Comparison of ENCODE assay signal across 21 cellular contexts in genomic region chr2:216549926-216550690, GRCh38. TPM values are rescaled to one million over a fixed set of nuclear protein-coding genes. Genes with fewer than 3 reads are reported as not detected.
A peak's percentile ranks its signal among the peaks of the same experiment; 100 is the strongest.
DNase-seq lines count a peak whose midpoint lies in the region; ATAC-seq, FAIRE-seq and TF ChIP-seq lines count a peak whose summit lies in the region.
"Had no signal": no experiment of that assay in that cellular context is flagged by ENCODE, and none has a peak within 500 bp of the region (broad histone marks: within the 10 kb centered on the region; RNA-seq: fewer than 3 reads in every experiment).

No MANE protein-coding gene starts in this region.

- peak overlapping the region; percentile 82 for H2BK20ac ChIP-seq in H1 (ENCODE audit: low read length)

- no peak overlapping the region for H3K23ac ChIP-seq in H1 (ENCODE audit: insufficient read length)

- peak overlapping the region; percentile 85; the same call in 1 of the 2 replicates for H3K18ac ChIP-seq in H1 (ENCODE audit: extremely low read depth, low read length)

- H2BK15ac ChIP-seq in H1 (ENCODE audit: low read length), result peak overlapping the region; percentile 36

- no peaks in the 10 kb centered on the region for H3K23me2 ChIP-seq in H1 (ENCODE audit: low read depth, low read length)

- no peak for TF ChIP-seq RAD21 in H1 (IDR thresholded peaks at IDR 0.05 in 1 of 2, conservative IDR thresholded peaks at IDR 0.05 in 1 of 2; ENCODE audit: low read depth in 2 of 2, low read length in 2 of 2)

- 74% methylated on average over 9 of the region's 10 CpGs; no CpG with 5 or more reads in 1 of the 2 experiments for WGBS in H1 (ENCODE audit: extremely low coverage in 1 of 2, insufficient coverage in 1 of 2, insufficient read length in 1 of 2, insufficient replicate concordance in 2 of 2, low coverage in 1 of 2, low lambda C conversion rate in 2 of 2, missing lambda C conversion rate in 1 of 2), 2 experiments

- peak; percentile 50 for FAIRE-seq in H1 (lab: Jason Lieb, UNC)
- FAIRE-seq: islet of Langerhans had no signal

- no peak overlapping the region for H2BK120ac ChIP-seq in H1 (replicated peaks; ENCODE audit: low read depth, low read length)

- no peaks in the 10 kb centered on the region for H3K27me3 ChIP-seq in H1 (replicated peaks in 1 of 4; ENCODE audit: control insufficient read depth in 3 of 4, extremely low read depth in 1 of 4, insufficient read depth in 3 of 4, low read length in 3 of 4)
- H3K27me3 ChIP-seq in thoracic aorta (replicated peaks; ENCODE audit: insufficient read depth), result no peaks in the 10 kb centered on the region
- H3K27me3 ChIP-seq: SJCRH30 had no signal

- no peaks in the 10 kb centered on the region for H3K36me3 ChIP-seq in H1 (ENCODE audit: control insufficient read depth in 2 of 4, insufficient read depth in 4 of 4, low read length in 3 of 4)
- no peaks in the 10 kb centered on the region for H3K36me3 ChIP-seq in mucosa of descending colon (ENCODE audit: low read depth)
- H3K36me3 ChIP-seq in thoracic aorta, result no peaks in the 10 kb centered on the region
- H3K36me3 ChIP-seq: BLaER1, neutrophil, SJCRH30 had no signal

- H3K27ac Mint-ChIP-seq in T-helper 1 cell treated with Interleukin-12 subunit alpha and Interleukin-12 subunit beta and Interleukin-4 antibody, amounts not matched to agents 30 μg/mL and 1 μg/mL, for 36 hours, result peak overlapping the region; percentile 11
- H3K27ac Mint-ChIP-seq: activated CD4-positive, alpha-beta T cell treated with anti-CD3 and anti-CD28 coated beads for 36 hours; memory B cell had no signal

- H4K8ac ChIP-seq in H1 (ENCODE audit: extremely low read depth, insufficient read depth, low read length), result no peak overlapping the region

- no peak overlapping the region for H3K14ac ChIP-seq in H1 (ENCODE audit: insufficient read length)

- H3K4me1 ChIP-seq in H1 (replicated peaks in 1 of 4; ENCODE audit: control insufficient read depth in 3 of 4, insufficient read depth in 4 of 4, low read length in 3 of 4) (peaks cover 7 to 14% (median 9%) of the 10 kb centered on the region in 4 experiments), mucosa of descending colon (ENCODE audit: low read depth) (peaks cover 28% of the 10 kb centered on the region), thoracic aorta (ENCODE audit: control insufficient read depth in 1 of 2, low read depth in 2 of 2) (peaks cover 51 to 95% of the 10 kb centered on the region in 2 donors)

- intact Hi-C loops in mucosa of descending colon (cut with DNase I, micrococcal nuclease), result no loop called here

- no peak overlapping the region for H3K9ac ChIP-seq in H1 (replicated peaks in 1 of 4; ENCODE audit: extremely low read depth in 1 of 4, low read depth in 3 of 4, low read length in 3 of 4)
- H3K9ac ChIP-seq: BLaER1 had no signal

- no peak overlapping the region for H2AFZ ChIP-seq in H1 (ENCODE audit: low read length)

- H3K9me3 ChIP-seq in H1 (ENCODE audit: insufficient read depth in 2 of 2, low read depth in 1 of 2, low read length in 1 of 2) (no peaks in the 10 kb centered on the region), mucosa of descending colon (no peaks in the 10 kb centered on the region), thoracic aorta (no peaks in the 10 kb centered on the region)
- H3K9me3 ChIP-seq: BLaER1, neutrophil, SJCRH30 had no signal

- no peaks in the 10 kb centered on the region for H3K79me1 ChIP-seq in H1 (ENCODE audit: low read depth, low read length)

- peak; percentile 45 for ATAC-seq in mucosa of descending colon
- ATAC-seq in thoracic aorta (ENCODE audit: insufficient number of reproducible peaks, low FRiP score, low read depth), result no peak
- ATAC-seq: activated CD4-positive, alpha-beta T cell treated with anti-CD3 and anti-CD28 coated beads for 36 hours had no signal

- no peak overlapping the region for H3K4me3 Mint-ChIP-seq in T-helper 1 cell treated with Interleukin-12 subunit alpha and Interleukin-12 subunit beta and Interleukin-4 antibody, amounts not matched to agents 30 μg/mL and 1 μg/mL, for 36 hours
- H3K4me3 Mint-ChIP-seq: activated CD4-positive, alpha-beta T cell treated with anti-CD3 and anti-CD28 coated beads for 36 hours; memory B cell had no signal

- H4K91ac ChIP-seq in H1 (replicated peaks; ENCODE audit: insufficient read length, low read length), result no peak overlapping the region

- H3K4me2 ChIP-seq in H1 (ENCODE audit: insufficient read depth in 1 of 2, low read depth in 2 of 2, low read length in 2 of 2), result peak overlapping the region in 1 of 2 experiments; percentile 18; a peak in 1 of 4 replicates

- H2AK5ac ChIP-seq in H1 (ENCODE audit: low read depth, low read length), result no peak overlapping the region

- peaks cover 13% of the 10 kb centered on the region for H3K27me3 Mint-ChIP-seq in T-helper 1 cell treated with Interleukin-12 subunit alpha and Interleukin-12 subunit beta and Interleukin-4 antibody, amounts not matched to agents 30 μg/mL and 1 μg/mL, for 36 hours (ENCODE audit: low read depth)

- H3K4me1 Mint-ChIP-seq in T-helper 1 cell treated with Interleukin-12 subunit alpha and Interleukin-12 subunit beta and Interleukin-4 antibody, amounts not matched to agents 30 μg/mL and 1 μg/mL, for 36 hours (ENCODE audit: low read depth), result no peaks in the 10 kb centered on the region
- H3K4me1 Mint-ChIP-seq: activated CD4-positive, alpha-beta T cell treated with anti-CD3 and anti-CD28 coated beads for 36 hours; memory B cell had no signal

- POLR2A ChIA-PET in H1 (lab: Charles Lee; ENCODE audit: partially characterized antibody), result interaction anchor here (1.1 to 1.6 kb wide), 2 partner anchors 21 to 47 kb away, joined by 3 read pairs; no protein-coding TSS in a partner anchor

- H3K27ac ChIP-seq in H1 (ENCODE audit: low read depth, low read length), result no peak overlapping the region
- H3K27ac ChIP-seq in thoracic aorta, result peak overlapping the region; percentile 77 to 90
- H3K27ac ChIP-seq: BLaER1, neutrophil, SJCRH30 had no signal

- H4K5ac ChIP-seq in H1 (ENCODE audit: insufficient read length, low read depth, low read length), result no peak overlapping the region

- no peaks in the 10 kb centered on the region; a peak in 1 of 4 replicates for H3K79me2 ChIP-seq in H1 (ENCODE audit: control insufficient read depth in 1 of 2, insufficient read depth in 2 of 2, low read length in 2 of 2)

- no peaks in the 10 kb centered on the region for H3K9me3 Mint-ChIP-seq in T-helper 1 cell treated with Interleukin-12 subunit alpha and Interleukin-12 subunit beta and Interleukin-4 antibody, amounts not matched to agents 30 μg/mL and 1 μg/mL, for 36 hours
- H3K9me3 Mint-ChIP-seq: HFFc6, memory B cell had no signal

- H2BK12ac ChIP-seq in H1 (ENCODE audit: low read depth, low read length), result peak overlapping the region; percentile 62; the same call in 1 of the 2 replicates

- TF ChIP-seq CTCF in H1 (IDR thresholded peaks at IDR 0.05; ENCODE audit: control extremely low read depth in 1 of 3, insufficient read depth in 1 of 3, low read depth in 1 of 3, low read length in 3 of 3), result no peak
- TF ChIP-seq CTCF in mucosa of descending colon (IDR thresholded peaks at IDR 0.05), result no peak
- no peak for TF ChIP-seq CTCF in thoracic aorta (IDR thresholded peaks at IDR 0.05)

- no peaks in the 10 kb centered on the region for H4K20me1 ChIP-seq in H1 (replicated peaks in 1 of 2; ENCODE audit: control insufficient read depth in 1 of 2, insufficient read depth in 2 of 2, low read length in 2 of 2)

- H3K36me3 Mint-ChIP-seq in T-helper 1 cell treated with Interleukin-12 subunit alpha and Interleukin-12 subunit beta and Interleukin-4 antibody, amounts not matched to agents 30 μg/mL and 1 μg/mL, for 36 hours (ENCODE audit: low read depth), result no peaks in the 10 kb centered on the region
- H3K36me3 Mint-ChIP-seq: memory B cell had no signal

- DNase-seq in T-helper 1 cell (no peak), H1 (ENCODE audit: low read depth in 1 of 2, low spot score in 2 of 2) (peak in 1 of 2 experiments; percentile 57), mucosa of descending colon (no peak), thoracic aorta (ENCODE audit: low spot score) (no peak), NCI-H526 (lab: John Stamatoyannopoulos, UW) (no peak), NCI-H748 treated with DMSO at 0.1 percent for 48 hours (lab: John Stamatoyannopoulos, UW) (no peak), MV-4-11 (lab: John Stamatoyannopoulos, UW) (no peak)
- DNase-seq: activated CD4-positive, alpha-beta T cell treated with anti-CD3 and anti-CD28 coated beads for 36 hours; activated effector memory CD4-positive, alpha-beta T cell treated with Interleukin-2 at 50 U/mL for 16 hours; central memory CD4-positive, alpha-beta T cell; head of caudate nucleus; HFFc6; OCI-M1; SJCRH30; stimulated activated CD4-positive, alpha-beta T cell treated with anti-CD3 and anti-CD28 coated beads, Interleukin-4, amount 100 ng/mL, for 24 hours; T1000 had no signal

- no peak overlapping the region for H3K4ac ChIP-seq in H1 (replicated peaks; ENCODE audit: insufficient read length, low read depth, low read length)

- no peak for TF ChIP-seq EP300 in H1 (IDR thresholded peaks at IDR 0.05; ENCODE audit: borderline replicate concordance in 1 of 2, low read depth in 2 of 2, low read length in 2 of 2)

- CTCF ChIA-PET in H1 (lab: Charles Lee; ENCODE audit: partially characterized antibody), result interaction anchor here (0.6 to 1.7 kb wide), 9 partner anchors 23 to 116 kb away, joined by 3 to 11 read pairs (median 4); no protein-coding TSS in a partner anchor

- H3K56ac ChIP-seq in H1 (replicated peaks; ENCODE audit: insufficient read length, low read depth, low read length), result no peak overlapping the region

- H3K4me3 ChIP-seq in H1 (ENCODE audit: extremely low read depth in 1 of 4, insufficient read depth in 2 of 4, low read depth in 3 of 4, low read length in 4 of 4) (no peak overlapping the region), mucosa of descending colon (no peak overlapping the region), thoracic aorta (no peak overlapping the region)
- H3K4me3 ChIP-seq: BLaER1, SJCRH30 had no signal

- no peak overlapping the region; the same call in 1 of the 2 replicates for H2BK5ac ChIP-seq in H1 (ENCODE audit: low read depth, low read length)

- TF ChIP-seq POLR2A in H1 (IDR thresholded peaks at IDR 0.05; ENCODE audit: control extremely low read depth in 1 of 2, low read depth in 2 of 2, low read length in 2 of 2), result no peak

TF ChIP-seq in H1, 55 proteins besides CTCF, POLR2A, EP300 and RAD21:
- TF ChIP-seq SAP30 (IDR thresholded peaks at IDR 0.05; ENCODE audit: insufficient read depth, insufficient replicate concordance, low read length) (no peak), TBP (IDR thresholded peaks at IDR 0.05; ENCODE audit: low read depth, low read length) (no peak)

RNA-seq across cellular contexts. Expression of gene RPL37A, which starts 51.5 kb away (rescaled TPM):
- total RNA-seq in H1 (2021; fragmentation: NEBNext Ultra II Directional; extraction: Animal tissue kit (Norgen Biotek cat#: 25700)), result 3,180 and 3,341 TPM in 2 replicates
- polyA plus RNA-seq in H1 (2011; rRNA removed), result 1,723 and 1,737 TPM in 2 replicates
- polyA plus RNA-seq in H1 (2011; cell fraction: cytosol; rRNA removed), result 2,977 TPM
- polyA plus RNA-seq in H1 (2011; cell fraction: nucleus; rRNA removed), result 4,552 TPM
- polyA plus RNA-seq in H1 (2012, experiment 1 of 2), result 3,740 to 6,593 TPM (median 5,844 TPM) in 4 replicates
- polyA plus RNA-seq in H1 (2012, experiment 2 of 2), result 4,216 TPM
- polyA plus RNA-seq in H1 (2013, experiment 1 of 2), result 12,293 TPM
- 12,251 TPM for polyA plus RNA-seq in H1 (2013, experiment 2 of 2)
- 601 and 656 TPM in 2 replicates for polyA minus RNA-seq in H1 (2011; rRNA and poly(A)+ RNA removed)
- 1,160 TPM for polyA minus RNA-seq in H1 (2011; cell fraction: cytosol; rRNA and poly(A)+ RNA removed)
- polyA minus RNA-seq in H1 (2011; cell fraction: nucleus; rRNA and poly(A)+ RNA removed), result 777 TPM
- 1,000 to 10,000 TPM; 1,908 to 2,059 (median 1,949) TPM for total RNA-seq in mucosa of descending colon
- 100 to 1,000 TPM; 422 to 464 TPM for total RNA-seq in thoracic aorta
